Comparison of ENCODE assay signal across 1 cellular context in genomic region chr6:98525860-98526259, GRCh38.
TF ChIP-seq lines count a peak whose summit lies in the region.

No MANE protein-coding gene starts in this region.

TF ChIP-seq in H1, 55 proteins besides CTCF, POLR2A, EP300 and RAD21 (continued from another document):
- TF ChIP-seq SP1 (IDR thresholded peaks at IDR 0.05; ENCODE audit: low read depth, low read length) (0 out of 2 replicates have a peak, but pooled peaks have one; percentile 47), TBP (IDR thresholded peaks at IDR 0.05; ENCODE audit: low read depth, low read length) (no peak), CHD1 (IDR thresholded peaks at IDR 0.05; ENCODE audit: low read depth, low read length) (no peak), TAF1 (IDR thresholded peaks at IDR 0.05; ENCODE audit: low read depth, low read length) (0 out of 2 replicates have a peak, but pooled peaks have one; percentile 17), YY1 (IDR thresholded peaks at IDR 0.05; ENCODE audit: low read depth, low read length) (peak; percentile 49; the same call in 1 of the 2 replicates), RNF2 (IDR thresholded peaks at IDR 0.05; ENCODE audit: borderline replicate concordance, low read depth, low read length, missing control alignments, poor library complexity, severe bottlenecking) (no peak), TEAD4 (IDR thresholded peaks at IDR 0.05; ENCODE audit: low read depth, low read length) (0 out of 2 replicates have a peak, but pooled peaks have one; percentile 40), CHD7 (IDR thresholded peaks at IDR 0.05; ENCODE audit: insufficient replicate concordance, low read length) (no peak), BCL11A (IDR thresholded peaks at IDR 0.05; ENCODE audit: low read depth in 2 of 2, low read length in 2 of 2) (peak in 1 of 2 experiments; percentile 81), RFX5 (IDR thresholded peaks at IDR 0.05; ENCODE audit: borderline replicate concordance, low read depth, low read length) (no peak), ASH2L (IDR thresholded peaks at IDR 0.05; ENCODE audit: low read length) (peak; percentile 17), HDAC2 (IDR thresholded peaks at IDR 0.05; ENCODE audit: borderline replicate concordance in 1 of 2, low read depth in 2 of 2, low read length in 2 of 2) (peak in 1 of 2 experiments; percentile 40; a peak in 1 of 4 replicates)
